1 cellular context compared by ENCODE assay signal in genomic region chr2:46335404-46335965, GRCh38.
TF ChIP-seq lines count a peak whose summit lies in the region.

No MANE protein-coding gene starts in this region.

TF ChIP-seq in IMR-90, 13 proteins besides CTCF, POLR2A, EP300 and RAD21 (continued from another document):
- TF ChIP-seq FOS (IDR thresholded peaks at IDR 0.05; ENCODE audit: low read depth, low read length): no peak
- TF ChIP-seq RCOR1 (IDR thresholded peaks at IDR 0.05; ENCODE audit: insufficient replicate concordance, low read length): no peak
- TF ChIP-seq MAFK (IDR thresholded peaks at IDR 0.05; ENCODE audit: low read depth, low read length): 0 out of 2 replicates have a peak, but pooled peaks have one; percentile 8
- TF ChIP-seq ELK1 (IDR thresholded peaks at IDR 0.05; ENCODE audit: borderline replicate concordance, low read depth, low read length): no peak
